8 cellular contexts compared by ENCODE assay signal in genomic region chr19:51689751-51690358, GRCh38. TPM values are rescaled to one million over a fixed set of nuclear protein-coding genes. Genes with fewer than 3 reads are reported as not detected.
DNase-seq lines count a peak whose midpoint lies in the region; ATAC-seq and TF ChIP-seq lines count a peak whose summit lies in the region.

No MANE protein-coding gene starts in this region.

- TF ChIP-seq CTCF in BJ (IDR thresholded peaks at IDR 0.05; ENCODE audit: insufficient read depth, low read depth, low read length) = no peak
- TF ChIP-seq CTCF in sigmoid colon (IDR thresholded peaks at IDR 0.05) = no peak

- H3K4me1 ChIP-seq in HUES6 (ENCODE audit: control insufficient read depth, insufficient read depth, low read length) (peaks cover 24% of the 10 kb centered on the region), sigmoid colon (peaks cover 0 to 47% (median 44%) of the 10 kb centered on the region in 4 donors)

- no peak for ATAC-seq in HG03571 (IDR thresholded peaks at IDR 0.05; ENCODE audit: unreplicated experiment)

- H3K36me3 ChIP-seq in BJ (ENCODE audit: control insufficient read depth, insufficient read depth, low read length) (peaks cover 12% of the 10 kb centered on the region), HUES6 (ENCODE audit: control insufficient read depth, insufficient read depth, low read length) (peaks cover 14% of the 10 kb centered on the region), sigmoid colon (peaks cover 7 to 20% (median 7%) of the 10 kb centered on the region in 4 donors)

- peak overlapping the region; percentile 89 for H3K9ac ChIP-seq in HUES6 (ENCODE audit: low read length)

- no peak for TF ChIP-seq EP300 in sigmoid colon (IDR thresholded peaks at IDR 0.05)

- intact Hi-C loops in sigmoid colon (cut with DNase I) = loop anchor here (1.0 kb wide), 1 partner anchor 323 kb away; no protein-coding TSS in a partner anchor

- DNase-seq in BJ (ENCODE audit: low read depth) = no peak
- DNase-seq in amygdala (lab: John Stamatoyannopoulos, UW) = peak in 36 of 56 donors; percentile 19 to 69 (median 46)
- peak; percentile 80 for DNase-seq in sigmoid colon
- no peak for DNase-seq in NAMALWA (ENCODE audit: low spot score)
- DNase-seq in NCI-H187 treated with DMSO at 0.1 percent for 48 hours (lab: John Stamatoyannopoulos, UW) = no peak

- 1 to 2% methylated on average over 19 of the region's 19 CpGs for WGBS in sigmoid colon, 2 donors

- peak overlapping the region; percentile 94 for H3K27ac ChIP-seq in HUES6 (ENCODE audit: low read depth, low read length)
- peak overlapping the region; percentile 98 to 100 (median 100) for H3K27ac ChIP-seq in sigmoid colon

- peaks cover 10% of the 10 kb centered on the region for H3K9me3 ChIP-seq in HUES6 (ENCODE audit: control insufficient read depth, insufficient read depth, low read depth, low read length)
- H3K9me3 ChIP-seq in sigmoid colon = no peaks in the 10 kb centered on the region

- no peak for TF ChIP-seq POLR2A in sigmoid colon (IDR thresholded peaks at IDR 0.05)

- POLR2A ChIA-PET in BJ (lab: Charles Lee) = interaction anchor here (0.6 kb wide), 1 partner anchor 9 kb away, joined by 3 read pairs; no protein-coding TSS in a partner anchor

- CTCF ChIA-PET in BJ (lab: Yijun Ruan, JAX) = interaction anchor here (1.9 kb wide), 1 partner anchor 29 kb away, joined by 14 read pairs; no protein-coding TSS in a partner anchor

- H3K27me3 ChIP-seq in BJ (ENCODE audit: control insufficient read depth, insufficient read depth, low read length) (no peaks in the 10 kb centered on the region), HUES6 (ENCODE audit: control insufficient read depth, insufficient read depth, low read length) (no peaks in the 10 kb centered on the region), sigmoid colon (no peaks in the 10 kb centered on the region)

- peak overlapping the region; percentile 77 for H3K4me3 ChIP-seq in BJ (ENCODE audit: low read depth, low read length)
- peak overlapping the region; percentile 84 for H3K4me3 ChIP-seq in HUES6 (ENCODE audit: low read depth, low read length)
- H3K4me3 ChIP-seq in iPS-11a (ENCODE audit: low read depth, low read length) = peak overlapping the region; percentile 63
- H3K4me3 ChIP-seq in sigmoid colon = peak overlapping the region; percentile 89 to 97 (median 96)

RNA-seq across cellular contexts. Expression of gene SPACA6, which starts 3.3 kb away (rescaled TPM):
- polyA plus RNA-seq in BJ (2011; rRNA removed) (6.4 and 8.5 TPM in 2 replicates), sigmoid colon (1 to 10 TPM in 2 of 3 donors, not detected in 1; 3.0 to 4.8 TPM)
- polyA minus RNA-seq in BJ (2011; rRNA and poly(A)+ RNA removed) = 3.1 and 3.7 TPM in 2 replicates
- 10 to 100 TPM; 19.9 to 45.7 (median 29.1) TPM for total RNA-seq in sigmoid colon

RNA-seq across cellular contexts. Expression of gene HAS1, which starts 33.9 kb away (rescaled TPM):
- not detected in 2 replicates for polyA plus RNA-seq in BJ (2011; rRNA removed)
- polyA minus RNA-seq in BJ (2011; rRNA and poly(A)+ RNA removed) = not detected in 2 replicates
- 1 to 10 TPM in 1 of 4 donors, under 1 TPM in 2, not detected in 1; 0.49 to 3.1 (median 0.83) TPM for total RNA-seq in sigmoid colon
- polyA plus RNA-seq in sigmoid colon = 1 to 10 TPM in 1 of 3 donors, under 1 TPM in 2; 0.17 to 1.2 (median 0.46) TPM

RNA-seq across cellular contexts. Expression of gene SIGLEC14, which starts 43.2 kb away (rescaled TPM):
- polyA plus RNA-seq in BJ (2011; rRNA removed) = not detected in 2 replicates
- polyA minus RNA-seq in BJ (2011; rRNA and poly(A)+ RNA removed) = not detected in 2 replicates
- 1 to 10 TPM in 2 of 4 donors, under 1 TPM in 1, not detected in 1; 0.55 to 6.1 (median 5.6) TPM for total RNA-seq in sigmoid colon
- 10 to 100 TPM in 1 of 3 donors, 1 to 10 TPM in 2; 1.2 to 10.2 (median 5.3) TPM for polyA plus RNA-seq in sigmoid colon

RNA-seq across cellular contexts. Expression of gene SIGLEC5, which starts 59.7 kb away (rescaled TPM):
- polyA plus RNA-seq in BJ (2011; rRNA removed) (not detected in 2 replicates), sigmoid colon (not detected)
- not detected in 2 replicates for polyA minus RNA-seq in BJ (2011; rRNA and poly(A)+ RNA removed)
- total RNA-seq in sigmoid colon = under 1 TPM; 0.36 to 0.68 (median 0.52) TPM

Comparison
In these comparisons a context has a peak if more than half of its experiments do, and no peak if none do; other contexts are left out.
1. DNase-seq: peak in amygdala (36 of 56) and sigmoid colon (single experiment); none in BJ (single experiment), NAMALWA (single experiment) and NCI-H187 treated with DMSO at 0.1 percent for 48 hours (single experiment).
2. Peak in every context shown above with its lines, with median percentiles within 50 percentile points of each other: H3K4me3 ChIP-seq.